Comparison of ENCODE assay signal across 11 cellular contexts in the genomic region with DNA sequence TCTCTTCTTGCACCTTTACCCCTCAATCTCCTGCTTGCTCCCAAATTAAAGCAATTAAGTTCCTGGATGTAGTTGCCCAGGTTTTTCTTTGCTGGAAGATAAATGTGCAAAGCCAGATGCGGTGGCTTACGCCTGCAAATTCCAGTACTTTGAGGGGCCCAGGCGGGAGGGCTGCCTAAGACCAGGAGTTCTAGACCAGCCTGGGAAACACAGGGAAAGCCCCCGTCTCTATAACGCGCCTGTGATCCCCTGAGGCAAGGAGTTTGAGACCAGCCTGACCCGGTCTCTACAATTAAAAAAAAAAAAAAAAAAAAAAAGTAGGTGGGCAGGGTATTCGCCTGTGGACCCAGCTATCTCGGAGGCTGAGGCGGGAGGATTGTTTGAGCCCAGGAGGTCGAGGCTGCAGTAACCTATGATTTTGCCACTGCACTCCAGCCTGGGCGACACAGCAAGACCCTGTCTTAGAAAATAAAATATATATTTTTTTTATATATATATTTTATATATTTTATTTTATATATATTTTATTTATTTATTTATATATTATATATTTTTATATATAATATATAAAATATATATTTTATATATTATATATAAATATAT. TPM values are rescaled to one million over a fixed set of nuclear protein-coding genes. Genes with fewer than 3 reads are reported as not detected.
DNase-seq lines count a peak whose midpoint lies in the region; ATAC-seq, FAIRE-seq and TF ChIP-seq lines count a peak whose summit lies in the region.
"Had no signal": no experiment of that assay in that cellular context is flagged by ENCODE, and none has a peak within 500 bp of the region (broad histone marks: within the 10 kb centered on the region; RNA-seq: fewer than 3 reads in every experiment).

No MANE protein-coding gene starts in this region.

- no peaks in the 10 kb centered on the region for H3K79me2 ChIP-seq in astrocyte (ENCODE audit: insufficient read depth, low read length)

- H3K9me3 Mint-ChIP-seq in astrocyte (ENCODE audit: unreplicated experiment) (no peaks in the 10 kb centered on the region), mesothelial cell of epicardium (no peaks in the 10 kb centered on the region)

- H3K27me3 ChIP-seq in left ventricle myocardium inferior (ENCODE audit: low read depth): peaks cover 46% of the 10 kb centered on the region
- peaks cover 10% of the 10 kb centered on the region for H3K27me3 ChIP-seq in astrocyte (ENCODE audit: insufficient read depth, low read length)
- no peaks in the 10 kb centered on the region for H3K27me3 ChIP-seq in upper lobe of left lung

- WGBS in upper lobe of left lung, 2 donors: 47 to 48% methylated on average over 12 of the region's 12 CpGs

- H3K4me3 ChIP-seq in left ventricle myocardium inferior (peak overlapping the region; percentile 52), astrocyte (ENCODE audit: insufficient read depth, low read depth, low read length) (peak overlapping the region; percentile 53), upper lobe of left lung (peak overlapping the region in 3 of 4 donors; percentile 45 to 57 (median 56))

- H3K9me3 ChIP-seq in left ventricle myocardium inferior (replicated peaks) (no peaks in the 10 kb centered on the region), astrocyte (ENCODE audit: insufficient read depth, low read depth, low read length) (no peaks in the 10 kb centered on the region), upper lobe of left lung (no peaks in the 10 kb centered on the region)

- TF ChIP-seq POLR2A in upper lobe of left lung (IDR thresholded peaks at IDR 0.05): no peak

- H2AFZ ChIP-seq in astrocyte (ENCODE audit: low read depth, low read length): peak overlapping the region; percentile 88

- H4K20me1 ChIP-seq in astrocyte (ENCODE audit: insufficient read depth, low read length): no peaks in the 10 kb centered on the region

- no peak overlapping the region for H3K27ac Mint-ChIP-seq in astrocyte (ENCODE audit: unreplicated experiment)
- H3K27ac Mint-ChIP-seq in mesothelial cell of epicardium: peak overlapping the region; percentile 69

- no peak overlapping the region for H3K9ac ChIP-seq in astrocyte (ENCODE audit: low read length)

- no peak for DNase-seq in left ventricle myocardium inferior
- DNase-seq in Right ventricle myocardium inferior (ENCODE audit: missing footprints): no peak
- DNase-seq in astrocyte (ENCODE audit: low read depth): no peak
- DNase-seq in mesothelial cell of epicardium (ENCODE audit: low spot score in 2 of 2, unreplicated experiment in 2 of 2): no peak
- no peak for DNase-seq in upper lobe of left lung
- DNase-seq in effector CD4-positive, alpha-beta T cell: no peak
- no peak for DNase-seq in GM10266 (ENCODE audit: extremely low spot score)
- DNase-seq: COR-L47, NCI-H1092, SHP77 had no signal

- H3K27ac ChIP-seq in left ventricle myocardium inferior (replicated peaks) (no peak overlapping the region), astrocyte (ENCODE audit: low read depth, low read length) (no peak overlapping the region), upper lobe of left lung (peak overlapping the region in 1 of 4 donors; percentile 68)

- H3K36me3 ChIP-seq in left ventricle myocardium inferior (no peaks in the 10 kb centered on the region), astrocyte (ENCODE audit: insufficient read depth, low read length) (no peaks in the 10 kb centered on the region), upper lobe of left lung (no peaks in the 10 kb centered on the region)

- H3K4me1 ChIP-seq in left ventricle myocardium inferior (peaks cover 22% of the 10 kb centered on the region), astrocyte (ENCODE audit: insufficient read depth, low read length) (peaks cover 3% of the 10 kb centered on the region), upper lobe of left lung (peaks cover 9 to 19% (median 14%) of the 10 kb centered on the region in 4 donors)

- peak overlapping the region; percentile 86 for H3K4me2 ChIP-seq in astrocyte (ENCODE audit: low read length)

- TF ChIP-seq EP300 in upper lobe of left lung (IDR thresholded peaks at IDR 0.05): no peak

- H3K36me3 Mint-ChIP-seq in astrocyte (ENCODE audit: low read depth, unreplicated experiment) (no peaks in the 10 kb centered on the region), mesothelial cell of epicardium (no peaks in the 10 kb centered on the region)

- no peak for FAIRE-seq in astrocyte (lab: Jason Lieb, UNC)

- peak overlapping the region; percentile 79 for H3K4me3 Mint-ChIP-seq in astrocyte (ENCODE audit: unreplicated experiment)
- peak overlapping the region; percentile 76 for H3K4me3 Mint-ChIP-seq in mesothelial cell of epicardium

- TF ChIP-seq CTCF in left ventricle myocardium inferior (IDR thresholded peaks at IDR 0.05; ENCODE audit: borderline replicate concordance): no peak
- TF ChIP-seq CTCF in astrocyte (IDR thresholded peaks at IDR 0.05; ENCODE audit: insufficient read depth, low read depth, low read length): no peak
- TF ChIP-seq CTCF in mesothelial cell of epicardium (IDR thresholded peaks at IDR 0.05; ENCODE audit: unreplicated experiment): no peak
- no peak for TF ChIP-seq CTCF in upper lobe of left lung (IDR thresholded peaks at IDR 0.05)
- TF ChIP-seq CTCF in GM10266 (IDR thresholded peaks at IDR 0.05; ENCODE audit: control insufficient read depth, insufficient read depth, low read depth, missing control alignments): no peak

- H3K4me1 Mint-ChIP-seq in astrocyte (ENCODE audit: low read depth, unreplicated experiment) (peaks cover 5% of the 10 kb centered on the region), mesothelial cell of epicardium (peaks cover 24% of the 10 kb centered on the region)

- intact Hi-C loops in left ventricle myocardium inferior (cut with micrococcal nuclease) (no loop called here), Right ventricle myocardium inferior (cut with DNase I) (no loop called here)

- ATAC-seq in Right ventricle myocardium inferior (no peak), upper lobe of left lung (ENCODE audit: low FRiP score in 2 of 2) (no peak), HG03095 (IDR thresholded peaks at IDR 0.05; ENCODE audit: unreplicated experiment) (no peak)

- peaks cover 15% of the 10 kb centered on the region for H3K27me3 Mint-ChIP-seq in astrocyte (ENCODE audit: low read depth, unreplicated experiment)
- peaks cover 14% of the 10 kb centered on the region for H3K27me3 Mint-ChIP-seq in mesothelial cell of epicardium (ENCODE audit: low read depth)

RNA-seq across cellular contexts. Expression of a gene that starts 0.5 kb away (rescaled TPM):
- not detected for total RNA-seq in left ventricle myocardium inferior
- total RNA-seq in Right ventricle myocardium inferior: not detected
- total RNA-seq in astrocyte: 3.2 and 4.5 TPM in 2 replicates
- total RNA-seq in mesothelial cell of epicardium: 1.4 to 1.9 TPM (median 1.4 TPM) in 3 replicates
- total RNA-seq in upper lobe of left lung: 1 to 10 TPM; 7.1 to 9.4 (median 7.8) TPM

RNA-seq across cellular contexts. Expression of a gene that starts 44.4 kb away (rescaled TPM):
- 44.7 TPM for total RNA-seq in left ventricle myocardium inferior
- total RNA-seq in Right ventricle myocardium inferior: 43.4 TPM
- 57.3 and 68.9 TPM in 2 replicates for total RNA-seq in astrocyte
- total RNA-seq in mesothelial cell of epicardium: 27.5 to 28.3 TPM (median 27.5 TPM) in 3 replicates
- 10 to 100 TPM; 20.8 to 40.8 (median 27.4) TPM for total RNA-seq in upper lobe of left lung
